In genomic region chr15:98121957-98122356, GRCh38 we compare ENCODE assay signal across 20 cellular contexts.
DNase-seq lines count a peak whose midpoint lies in the region; ATAC-seq and TF ChIP-seq lines count a peak whose summit lies in the region.
"Had no signal": no experiment of that assay in that cellular context is flagged by ENCODE, and none has a peak within 500 bp of the region (broad histone marks: within the 10 kb centered on the region; RNA-seq: fewer than 3 reads in every experiment).

No MANE protein-coding gene starts in this region.

- DNase-seq in MG63 (peak; percentile 31), endodermal cell (no peak), uterus (peak; percentile 29 to 32), kidney tubule cell (ENCODE audit: low spot score) (no peak)
- DNase-seq in stimulated activated effector memory CD8-positive, alpha-beta T cell treated with anti-CD3 and anti-CD28 coated beads, Interleukin-12 subunit alpha, Interleukin-12 subunit beta, amount 100 ng/mL, for 72 hours (ENCODE audit: low spot score in 2 of 2), result no peak
- DNase-seq: COR-L47, DMS 273 treated with DMSO at 0.1 percent for 48 hours, DND-41, NCI-H1417 treated with DMSO at 0.1 percent for 48 hours, NCI-H187 treated with DMSO at 0.1 percent for 48 hours, NCI-H2227 treated with DMSO at 0.1 percent for 48 hours, NCI-H82, OCI-M1, SIG-M5 had no signal

- no peaks in the 10 kb centered on the region for H3K27me3 ChIP-seq in MG63
- peaks cover 20% of the 10 kb centered on the region for H3K27me3 ChIP-seq in endodermal cell (ENCODE audit: control insufficient read depth, insufficient read depth, low read length, poor library complexity, severe bottlenecking)
- no peaks in the 10 kb centered on the region for H3K27me3 ChIP-seq in uterus
- H3K27me3 ChIP-seq in gastroesophageal sphincter, result no peaks in the 10 kb centered on the region

- H3K4me3 Mint-ChIP-seq in endodermal cell (no peak overlapping the region), nephron (peak overlapping the region in 2 of 3 experiments; percentile 52 to 83)
- H3K4me3 Mint-ChIP-seq in stimulated activated effector memory CD8-positive, alpha-beta T cell treated with anti-CD3 and anti-CD28 coated beads, Interleukin-12 subunit alpha, Interleukin-12 subunit beta, amount 100 ng/mL, for 72 hours, result no peak overlapping the region
- H3K4me3 Mint-ChIP-seq: CD14-positive monocyte had no signal

- no peak overlapping the region for H3K9ac ChIP-seq in endodermal cell (ENCODE audit: extremely low read depth, low read length, poor library complexity, severe bottlenecking)

- intact Hi-C loops in uterus (cut with DNase I; ENCODE audit: low total_unique reads), result no loop called here

- H3K4me1 Mint-ChIP-seq in endodermal cell (peaks cover 8% of the 10 kb centered on the region), nephron (peaks cover 53% of the 10 kb centered on the region)
- H3K4me1 Mint-ChIP-seq in stimulated activated effector memory CD8-positive, alpha-beta T cell treated with anti-CD3 and anti-CD28 coated beads, Interleukin-12 subunit alpha, Interleukin-12 subunit beta, amount 100 ng/mL, for 72 hours, result no peaks in the 10 kb centered on the region
- H3K4me1 Mint-ChIP-seq: CD14-positive monocyte had no signal

- H3K4me3 ChIP-seq in MG63 (no peak overlapping the region), endodermal cell (ENCODE audit: low read length) (no peak overlapping the region), uterus (no peak overlapping the region), gastroesophageal sphincter (no peak overlapping the region)
- H3K4me3 ChIP-seq: GM12878, HAP-1 had no signal

- H3K27me3 Mint-ChIP-seq in endodermal cell (ENCODE audit: insufficient read depth), result peaks cover 2% of the 10 kb centered on the region
- H3K27me3 Mint-ChIP-seq in nephron (ENCODE audit: low read depth), result peaks cover 15% of the 10 kb centered on the region

- H3K27ac ChIP-seq in endodermal cell (ENCODE audit: low read depth, low read length), result no peak overlapping the region
- peak overlapping the region; percentile 36 to 53 for H3K27ac ChIP-seq in uterus
- no peak overlapping the region for H3K27ac ChIP-seq in gastroesophageal sphincter

- no peaks in the 10 kb centered on the region for H3K36me3 ChIP-seq in MG63
- H3K36me3 ChIP-seq in endodermal cell (ENCODE audit: control insufficient read depth, insufficient read depth, low read length), result no peaks in the 10 kb centered on the region
- no peaks in the 10 kb centered on the region for H3K36me3 ChIP-seq in uterus
- H3K36me3 ChIP-seq in gastroesophageal sphincter, result no peaks in the 10 kb centered on the region
- H3K36me3 ChIP-seq: HAP-1 had no signal

- H3K4me1 ChIP-seq in endodermal cell (ENCODE audit: control insufficient read depth, insufficient read depth, low read length) (peaks cover 6% of the 10 kb centered on the region), uterus (no peaks in the 10 kb centered on the region), gastroesophageal sphincter (no peaks in the 10 kb centered on the region)
- H3K4me1 ChIP-seq: HAP-1 had no signal

- no peak for TF ChIP-seq EP300 in gastroesophageal sphincter (IDR thresholded peaks at IDR 0.05)

- H3K9me3 ChIP-seq in MG63, result no peaks in the 10 kb centered on the region; the same call in 1 of the 2 replicates
- no peaks in the 10 kb centered on the region for H3K9me3 ChIP-seq in endodermal cell (ENCODE audit: control insufficient read depth, low read length)
- H3K9me3 ChIP-seq in uterus, result no peaks in the 10 kb centered on the region
- H3K9me3 ChIP-seq in gastroesophageal sphincter, result no peaks in the 10 kb centered on the region
- H3K9me3 ChIP-seq: HAP-1 had no signal

- H3K9me3 Mint-ChIP-seq in endodermal cell (no peaks in the 10 kb centered on the region), nephron (no peaks in the 10 kb centered on the region)
- peaks cover 4% of the 10 kb centered on the region for H3K9me3 Mint-ChIP-seq in stimulated activated effector memory CD8-positive, alpha-beta T cell treated with anti-CD3 and anti-CD28 coated beads, Interleukin-12 subunit alpha, Interleukin-12 subunit beta, amount 100 ng/mL, for 72 hours
- H3K9me3 Mint-ChIP-seq: CD14-positive monocyte had no signal

- no peak for ATAC-seq in stimulated activated effector memory CD8-positive, alpha-beta T cell treated with anti-CD3 and anti-CD28 coated beads, Interleukin-12 subunit alpha, Interleukin-12 subunit beta, amount 100 ng/mL, for 72 hours
- no peak for ATAC-seq in gastroesophageal sphincter
- ATAC-seq: GM12878, SK-N-SH treated with all-trans-retinoic acid at 6 μM for 48 hours had no signal

- 78 to 100% methylated on average over 2 to 3 of the region's 3 CpGs for WGBS in endodermal cell (ENCODE audit: insufficient coverage in 1 of 2, insufficient read length in 1 of 2), 2 experiments
- 60 to 69% methylated on average over 3 of the region's 3 CpGs for WGBS in gastroesophageal sphincter (ENCODE audit: low coverage in 1 of 2), 2 donors

- H3K27ac Mint-ChIP-seq in endodermal cell, result peak overlapping the region; percentile 3
- H3K27ac Mint-ChIP-seq in nephron, result peak overlapping the region; percentile 18 to 84 (median 50)
- no peak overlapping the region for H3K27ac Mint-ChIP-seq in stimulated activated effector memory CD8-positive, alpha-beta T cell treated with anti-CD3 and anti-CD28 coated beads, Interleukin-12 subunit alpha, Interleukin-12 subunit beta, amount 100 ng/mL, for 72 hours
- H3K27ac Mint-ChIP-seq: CD14-positive monocyte had no signal

- no peak for TF ChIP-seq POLR2A in uterus (IDR thresholded peaks at IDR 0.05)
- no peak for TF ChIP-seq POLR2A in gastroesophageal sphincter (IDR thresholded peaks at IDR 0.05)

- no peaks in the 10 kb centered on the region for H3K36me3 Mint-ChIP-seq in endodermal cell (ENCODE audit: low read depth)
- H3K36me3 Mint-ChIP-seq in nephron (ENCODE audit: low read depth), result no peaks in the 10 kb centered on the region
- H3K36me3 Mint-ChIP-seq in stimulated activated effector memory CD8-positive, alpha-beta T cell treated with anti-CD3 and anti-CD28 coated beads, Interleukin-12 subunit alpha, Interleukin-12 subunit beta, amount 100 ng/mL, for 72 hours, result no peaks in the 10 kb centered on the region
- H3K36me3 Mint-ChIP-seq: CD14-positive monocyte had no signal

- TF ChIP-seq CTCF in endodermal cell (conservative IDR thresholded peaks at IDR 0.05) (no peak), nephron (IDR thresholded peaks at IDR 0.05; ENCODE audit: unreplicated experiment in 3 of 3) (no peak), uterus (IDR thresholded peaks at IDR 0.05) (no peak), gastroesophageal sphincter (IDR thresholded peaks at IDR 0.05) (no peak)

Comparison
In these comparisons a context has a peak if more than half of its experiments do, and no peak if none do; other contexts are left out.
1. DNase-seq: peak in MG63 (single experiment) and uterus (2 of 2); none in endodermal cell (single experiment), stimulated activated effector memory CD8-positive, alpha-beta T cell treated with anti-CD3 and anti-CD28 coated beads, Interleukin-12 subunit alpha, Interleukin-12 subunit beta, amount 100 ng/mL, for 72 hours (0 of 2) and kidney tubule cell (single experiment).
2. H3K27ac ChIP-seq: peak in uterus (2 of 2); none in endodermal cell (single experiment) and gastroesophageal sphincter (0 of 4).
3. H3K4me3 Mint-ChIP-seq: peak in nephron (2 of 3); none in endodermal cell (single experiment) and stimulated activated effector memory CD8-positive, alpha-beta T cell treated with anti-CD3 and anti-CD28 coated beads, Interleukin-12 subunit alpha, Interleukin-12 subunit beta, amount 100 ng/mL, for 72 hours (single experiment).